ENCODE assay signal across 1 cellular context in genomic region chr7:2106506-2106905, GRCh38.
TF ChIP-seq lines count a peak whose summit lies in the region.

No MANE protein-coding gene starts in this region.

TF ChIP-seq in WTC11, 78 proteins besides CTCF, POLR2A, EP300 and RAD21 (continued from another document):
- TF ChIP-seq ZNF512 (CRISPR knock-in tag; IDR thresholded peaks at IDR 0.05; ENCODE audit: borderline replicate concordance) (no peak), RORB (CRISPR knock-in tag; IDR thresholded peaks at IDR 0.05) (no peak), PRDM15 (CRISPR knock-in tag; IDR thresholded peaks at IDR 0.05) (no peak), TCF7 (CRISPR knock-in tag; IDR thresholded peaks at IDR 0.05; ENCODE audit: low read depth) (no peak), ESRRA (CRISPR knock-in tag; IDR thresholded peaks at IDR 0.05; ENCODE audit: borderline replicate concordance) (no peak), KAT7 (CRISPR knock-in tag; IDR thresholded peaks at IDR 0.05; ENCODE audit: borderline replicate concordance) (no peak), RELA (CRISPR knock-in tag; IDR thresholded peaks at IDR 0.05; ENCODE audit: borderline replicate concordance) (no peak), CBFB (CRISPR knock-in tag; IDR thresholded peaks at IDR 0.05; ENCODE audit: low read depth) (no peak), ZNF671 (CRISPR knock-in tag; IDR thresholded peaks at IDR 0.05) (no peak), SP1 (CRISPR knock-in tag; conservative IDR thresholded peaks at IDR 0.05) (no peak), CDX4 (CRISPR knock-in tag; IDR thresholded peaks at IDR 0.05; ENCODE audit: borderline replicate concordance) (no peak), FOXK1 (CRISPR knock-in tag; IDR thresholded peaks at IDR 0.05) (no peak), IRF2 (CRISPR knock-in tag; IDR thresholded peaks at IDR 0.05; ENCODE audit: borderline replicate concordance, low read depth) (no peak), ZNF317 (CRISPR knock-in tag; IDR thresholded peaks at IDR 0.05; ENCODE audit: borderline replicate concordance, low read depth) (no peak)
- TF ChIP-seq, protein P1, sequence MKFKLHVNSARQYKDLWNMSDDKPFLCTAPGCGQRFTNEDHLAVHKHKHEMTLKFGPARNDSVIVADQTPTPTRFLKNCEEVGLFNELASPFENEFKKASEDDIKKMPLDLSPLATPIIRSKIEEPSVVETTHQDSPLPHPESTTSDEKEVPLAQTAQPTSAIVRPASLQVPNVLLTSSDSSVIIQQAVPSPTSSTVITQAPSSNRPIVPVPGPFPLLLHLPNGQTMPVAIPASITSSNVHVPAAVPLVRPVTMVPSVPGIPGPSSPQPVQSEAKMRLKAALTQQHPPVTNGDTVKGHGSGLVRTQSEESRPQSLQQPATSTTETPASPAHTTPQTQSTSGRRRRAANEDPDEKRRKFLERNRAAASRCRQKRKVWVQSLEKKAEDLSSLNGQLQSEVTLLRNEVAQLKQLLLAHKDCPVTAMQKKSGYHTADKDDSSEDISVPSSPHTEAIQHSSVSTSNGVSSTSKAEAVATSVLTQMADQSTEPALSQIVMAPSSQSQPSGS (CRISPR knock-in tag; IDR thresholded peaks at IDR 0.05; ENCODE audit: borderline replicate concordance, low read depth) = no peak
- TF ChIP-seq, protein P2, sequence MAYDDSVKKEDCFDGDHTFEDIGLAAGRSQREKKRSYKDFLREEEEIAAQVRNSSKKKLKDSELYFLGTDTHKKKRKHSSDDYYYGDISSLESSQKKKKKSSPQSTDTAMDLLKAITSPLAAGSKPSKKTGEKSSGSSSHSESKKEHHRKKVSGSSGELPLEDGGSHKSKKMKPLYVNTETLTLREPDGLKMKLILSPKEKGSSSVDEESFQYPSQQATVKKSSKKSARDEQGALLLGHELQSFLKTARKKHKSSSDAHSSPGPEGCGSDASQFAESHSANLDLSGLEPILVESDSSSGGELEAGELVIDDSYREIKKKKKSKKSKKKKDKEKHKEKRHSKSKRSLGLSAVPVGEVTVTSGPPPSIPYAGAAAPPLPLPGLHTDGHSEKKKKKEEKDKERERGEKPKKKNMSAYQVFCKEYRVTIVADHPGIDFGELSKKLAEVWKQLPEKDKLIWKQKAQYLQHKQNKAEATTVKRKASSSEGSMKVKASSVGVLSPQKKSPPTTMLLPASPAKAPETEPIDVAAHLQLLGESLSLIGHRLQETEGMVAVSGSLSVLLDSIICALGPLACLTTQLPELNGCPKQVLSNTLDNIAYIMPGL (CRISPR knock-in tag; IDR thresholded peaks at IDR 0.05) = no peak
- TF ChIP-seq, protein P3, sequence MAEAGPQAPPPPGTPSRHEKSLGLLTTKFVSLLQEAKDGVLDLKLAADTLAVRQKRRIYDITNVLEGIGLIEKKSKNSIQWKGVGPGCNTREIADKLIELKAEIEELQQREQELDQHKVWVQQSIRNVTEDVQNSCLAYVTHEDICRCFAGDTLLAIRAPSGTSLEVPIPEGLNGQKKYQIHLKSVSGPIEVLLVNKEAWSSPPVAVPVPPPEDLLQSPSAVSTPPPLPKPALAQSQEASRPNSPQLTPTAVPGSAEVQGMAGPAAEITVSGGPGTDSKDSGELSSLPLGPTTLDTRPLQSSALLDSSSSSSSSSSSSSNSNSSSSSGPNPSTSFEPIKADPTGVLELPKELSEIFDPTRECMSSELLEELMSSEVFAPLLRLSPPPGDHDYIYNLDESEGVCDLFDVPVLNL (CRISPR knock-in tag; IDR thresholded peaks at IDR 0.05; ENCODE audit: borderline replicate concordance, low read depth) = no peak
